Comparison of ENCODE assay signal across 19 cellular contexts in genomic region chr7:73847941-73848723, GRCh38. TPM values are rescaled to one million over a fixed set of nuclear protein-coding genes. Genes with fewer than 3 reads are reported as not detected.
DNase-seq lines count a peak whose midpoint lies in the region; ATAC-seq and TF ChIP-seq lines count a peak whose summit lies in the region.
"Had no signal": no experiment of that assay in that cellular context is flagged by ENCODE, and none has a peak within 500 bp of the region (broad histone marks: within the 10 kb centered on the region; RNA-seq: fewer than 3 reads in every experiment).

No MANE protein-coding gene starts in this region.

- peaks cover 86% of the 10 kb centered on the region for H3K4me1 Mint-ChIP-seq in dendritic cell treated with granulocyte-macrophage colony-stimulating factor and Interleukin-4, amounts not matched to agents 40 ng/mL and 50 ng/mL, for 4 days (ENCODE audit: low read depth)
- peaks cover 48% of the 10 kb centered on the region for H3K4me1 Mint-ChIP-seq in nephron

- H3K4me2 ChIP-seq in GM23248 (ENCODE audit: unreplicated experiment), result no peak overlapping the region
- no peak overlapping the region for H3K4me2 ChIP-seq in SK-N-SH

- BruUV-seq in Panc1 (replicated peaks; lab: Mats Ljungman, UMichigan), result no TSS peak

- TF ChIP-seq CTCF in Panc1 (IDR thresholded peaks at IDR 0.05) (no peak), nephron (IDR thresholded peaks at IDR 0.05; ENCODE audit: unreplicated experiment in 3 of 3) (no peak), SK-N-SH (IDR thresholded peaks at IDR 0.05) (no peak), ascending aorta (IDR thresholded peaks at IDR 0.05) (no peak), upper lobe of left lung (IDR thresholded peaks at IDR 0.05) (no peak)

- peaks cover 55% of the 10 kb centered on the region for H3K4me1 ChIP-seq in GM23248 (ENCODE audit: insufficient read depth)
- H3K4me1 ChIP-seq in Panc1 (ENCODE audit: control insufficient read depth, insufficient read depth, low read length), result peaks cover 37% of the 10 kb centered on the region
- peaks cover 2 to 22% of the 10 kb centered on the region in 2 experiments; a peak in 3 of 4 replicates for H3K4me1 ChIP-seq in SK-N-SH (ENCODE audit: control insufficient read depth in 1 of 2, insufficient read depth in 2 of 2, low read depth in 1 of 2, low read length in 1 of 2)
- H3K4me1 ChIP-seq in ascending aorta, result peaks cover 0 to 11% of the 10 kb centered on the region in 2 donors
- H3K4me1 ChIP-seq in upper lobe of left lung, result peaks cover 12 to 29% (median 25%) of the 10 kb centered on the region in 4 donors
- H3K4me1 ChIP-seq: BE2C had no signal

- no peak for TF ChIP-seq POLR2A in upper lobe of left lung (IDR thresholded peaks at IDR 0.05)

- no peaks in the 10 kb centered on the region for H3K27me3 ChIP-seq in GM23248 (replicated peaks; ENCODE audit: insufficient read depth)
- no peaks in the 10 kb centered on the region for H3K27me3 ChIP-seq in Panc1 (ENCODE audit: control insufficient read depth, insufficient read depth, low read length)
- no peaks in the 10 kb centered on the region for H3K27me3 ChIP-seq in SK-N-SH (ENCODE audit: insufficient read depth)
- H3K27me3 ChIP-seq in ascending aorta, result no peaks in the 10 kb centered on the region
- no peaks in the 10 kb centered on the region for H3K27me3 ChIP-seq in upper lobe of left lung
- H3K27me3 ChIP-seq: BE2C had no signal

- in situ Hi-C loops in GM23248 (cut with MboI) (no loop called here), Panc1 (cut with HindIII; ENCODE audit: low pct_unique_long_range_greater_than_20kb, low sequenced_read_pairs) (no loop called here)

- peaks cover 5% of the 10 kb centered on the region for H3K27me3 Mint-ChIP-seq in dendritic cell treated with granulocyte-macrophage colony-stimulating factor and Interleukin-4, amounts not matched to agents 40 ng/mL and 50 ng/mL, for 4 days
- H3K27me3 Mint-ChIP-seq in nephron (ENCODE audit: low read depth), result peaks cover 19% of the 10 kb centered on the region
- H3K27me3 Mint-ChIP-seq: IgD-negative memory B cell had no signal

- no peak overlapping the region for H3K9ac ChIP-seq in GM23248
- no peak overlapping the region for H3K9ac ChIP-seq in SK-N-SH

- H3K27ac ChIP-seq in GM23248 (no peak overlapping the region), Panc1 (ENCODE audit: low read length) (peak overlapping the region; percentile 48; the same call in 1 of the 2 replicates), SK-N-SH (ENCODE audit: low read depth in 2 of 2, low read length in 1 of 2) (no peak overlapping the region), ascending aorta (no peak overlapping the region), upper lobe of left lung (no peak overlapping the region)

- POLR2A ChIA-PET in Panc1 (lab: Charles Lee), result no interaction called here
- POLR2A ChIA-PET in SK-N-SH (lab: Yijun Ruan, JAX), result no interaction called here

- TF ChIP-seq EP300 in SK-N-SH (IDR thresholded peaks at IDR 0.05; ENCODE audit: borderline replicate concordance in 1 of 2, low read depth in 1 of 2, low read length in 1 of 2) (no peak), upper lobe of left lung (IDR thresholded peaks at IDR 0.05) (no peak)

- no peak overlapping the region for H3K4me3 Mint-ChIP-seq in dendritic cell treated with granulocyte-macrophage colony-stimulating factor and Interleukin-4, amounts not matched to agents 40 ng/mL and 50 ng/mL, for 4 days
- no peak overlapping the region for H3K4me3 Mint-ChIP-seq in nephron
- H3K4me3 Mint-ChIP-seq: CD4-positive, alpha-beta memory T cell; IgD-negative memory B cell had no signal

- CTCF ChIA-PET in Panc1 (lab: Charles Lee) (no interaction called here), SK-N-SH (lab: Yijun Ruan, JAX) (interaction anchor here (0.8 to 11.5 kb wide), 4 partner anchors 7 to 241 kb away, joined by 3 to 80 read pairs (median 5); no protein-coding TSS in a partner anchor)

- no peak overlapping the region for H2AFZ ChIP-seq in GM23248
- H2AFZ ChIP-seq in SK-N-SH (ENCODE audit: low read depth), result no peak overlapping the region
- H2AFZ ChIP-seq: PC-9 had no signal

- H3K9me2 ChIP-seq in GM23248 (ENCODE audit: insufficient read depth), result no peaks in the 10 kb centered on the region
- no peaks in the 10 kb centered on the region for H3K9me2 ChIP-seq in SK-N-SH

- H3K4me3 ChIP-seq in GM23248, result no peak overlapping the region
- H3K4me3 ChIP-seq in Panc1 (ENCODE audit: low read depth in 2 of 2, low read length in 2 of 2), result no peak overlapping the region
- no peak overlapping the region for H3K4me3 ChIP-seq in SK-N-SH (ENCODE audit: low read depth in 2 of 2, low read length in 1 of 2)
- no peak overlapping the region for H3K4me3 ChIP-seq in ascending aorta
- no peak overlapping the region for H3K4me3 ChIP-seq in upper lobe of left lung
- H3K4me3 ChIP-seq: PC-9 had no signal

- H3K36me3 Mint-ChIP-seq in dendritic cell treated with granulocyte-macrophage colony-stimulating factor and Interleukin-4, amounts not matched to agents 40 ng/mL and 50 ng/mL, for 4 days (ENCODE audit: low read depth), result no peaks in the 10 kb centered on the region
- H3K36me3 Mint-ChIP-seq in nephron (ENCODE audit: low read depth), result no peaks in the 10 kb centered on the region
- H3K36me3 Mint-ChIP-seq: CD4-positive, alpha-beta memory T cell; IgD-negative memory B cell had no signal

- DNase-seq in GM23248 (peak; percentile 44), Panc1 (ENCODE audit: low read depth, low spot score) (no peak), SK-N-SH (no peak), ascending aorta (ENCODE audit: low spot score in 2 of 2) (no peak), COR-L47 (lab: John Stamatoyannopoulos, UW) (no peak), upper lobe of left lung (no peak)
- DNase-seq: BE2C; CD4-positive, alpha-beta memory T cell; NCI-H1436; NCI-H2081; NCI-H226; NCI-H526 treated with DMSO at 0.1 percent for 48 hours; PC-9; SIG-M5 had no signal

- peak overlapping the region; percentile 71 for H3K27ac Mint-ChIP-seq in dendritic cell treated with granulocyte-macrophage colony-stimulating factor and Interleukin-4, amounts not matched to agents 40 ng/mL and 50 ng/mL, for 4 days
- peak overlapping the region in 2 of 3 experiments; percentile 40 to 84 for H3K27ac Mint-ChIP-seq in nephron
- H3K27ac Mint-ChIP-seq: IgD-negative memory B cell had no signal

- H3K36me3 ChIP-seq in GM23248 (ENCODE audit: low read depth) (no peaks in the 10 kb centered on the region), Panc1 (ENCODE audit: control insufficient read depth, insufficient read depth, low read length) (no peaks in the 10 kb centered on the region), SK-N-SH (replicated peaks in 1 of 2; ENCODE audit: control insufficient read depth in 1 of 2, insufficient read depth in 2 of 2, low read length in 1 of 2) (no peaks in the 10 kb centered on the region), ascending aorta (no peaks in the 10 kb centered on the region), upper lobe of left lung (no peaks in the 10 kb centered on the region)
- H3K36me3 ChIP-seq: BE2C had no signal

- no peak for TF ChIP-seq RAD21 in SK-N-SH (IDR thresholded peaks at IDR 0.05; ENCODE audit: low read length)

- ATAC-seq in Panc1 (no peak), upper lobe of left lung (ENCODE audit: low FRiP score in 2 of 2) (no peak)

- no peaks in the 10 kb centered on the region for H3K79me2 ChIP-seq in GM23248 (ENCODE audit: insufficient read depth)
- no peaks in the 10 kb centered on the region for H3K79me2 ChIP-seq in SK-N-SH (ENCODE audit: insufficient read depth)

- 80% methylated on average over 10 of the region's 10 CpGs for WGBS in GM23248 (ENCODE audit: low coverage in 1 of 2, low lambda C conversion rate in 2 of 2, missing lambda C conversion rate in 2 of 2), 2 experiments
- 84% methylated on average over 10 of the region's 10 CpGs for WGBS in SK-N-SH (ENCODE audit: low lambda C conversion rate)
- WGBS in upper lobe of left lung, 2 donors, result 94% methylated on average over 10 of the region's 10 CpGs

- no peaks in the 10 kb centered on the region for H3K9me3 ChIP-seq in GM23248 (ENCODE audit: low read depth)
- no peaks in the 10 kb centered on the region for H3K9me3 ChIP-seq in Panc1 (ENCODE audit: control insufficient read depth, insufficient read depth, low read depth, low read length)
- no peaks in the 10 kb centered on the region for H3K9me3 ChIP-seq in SK-N-SH
- no peaks in the 10 kb centered on the region for H3K9me3 ChIP-seq in ascending aorta
- H3K9me3 ChIP-seq in upper lobe of left lung, result no peaks in the 10 kb centered on the region
- H3K9me3 ChIP-seq: BE2C had no signal

- intact Hi-C loops in Panc1 (cut with micrococcal nuclease; ENCODE audit: unreplicated experiment), result no loop called here
- intact Hi-C loops in dendritic cell treated with granulocyte-macrophage colony-stimulating factor and Interleukin-4, amounts not matched to agents 40 ng/mL and 50 ng/mL, for 4 days (cut with micrococcal nuclease), result no loop called here
- intact Hi-C loops in ascending aorta (cut with DNase I), result no loop called here

- peaks cover 40% of the 10 kb centered on the region for H3F3A ChIP-seq in GM23248 (ENCODE audit: insufficient read depth)
- peaks cover 33% of the 10 kb centered on the region for H3F3A ChIP-seq in SK-N-SH (replicated peaks; ENCODE audit: insufficient read depth)

- H3K9me3 Mint-ChIP-seq in dendritic cell treated with granulocyte-macrophage colony-stimulating factor and Interleukin-4, amounts not matched to agents 40 ng/mL and 50 ng/mL, for 4 days, result no peaks in the 10 kb centered on the region
- no peaks in the 10 kb centered on the region for H3K9me3 Mint-ChIP-seq in nephron
- H3K9me3 Mint-ChIP-seq: CD4-positive, alpha-beta memory T cell; IgD-negative memory B cell had no signal

- no peaks in the 10 kb centered on the region for H4K20me1 ChIP-seq in GM23248 (ENCODE audit: insufficient read depth)
- no peaks in the 10 kb centered on the region for H4K20me1 ChIP-seq in SK-N-SH (ENCODE audit: insufficient read depth)

RNA-seq across cellular contexts. Expression of gene METTL27, which starts 5.8 kb away (rescaled TPM):
- 3.5 and 5.3 TPM in 2 replicates for total RNA-seq in GM23248 (2014; rRNA removed; shearing (Covaris generic))
- polyA plus RNA-seq in GM23248 (2016; fragmentation: Nextera tagmentation; extraction: Ambion mirVana) (6.0 and 6.5 TPM in 2 replicates), SK-N-SH (2012; rRNA removed) (2.9 and 3.1 TPM in 2 replicates)
- total RNA-seq in Panc1 (2021; ENCODE audit: unreplicated experiment) (3.4 TPM), ascending aorta (not detected), upper lobe of left lung (10 to 100 TPM in 2 of 6 donors, 1 to 10 TPM in 4; 3.0 to 23.0 (median 7.2) TPM)
- 2.4 TPM for polyA plus RNA-seq in Panc1 (2012; ENCODE audit: insufficient read length)
- 0.81 and 1.4 TPM in 2 replicates for polyA plus RNA-seq in SK-N-SH (2012; cell fraction: cytosol; rRNA removed)
- 7.3 and 10.0 TPM in 2 replicates for polyA plus RNA-seq in SK-N-SH (2012; cell fraction: nucleus; rRNA removed)
- polyA plus RNA-seq: IgD-negative memory B cell had no signal

RNA-seq across cellular contexts. Expression of gene TMEM270, which starts 12.8 kb away (rescaled TPM):
- total RNA-seq in GM23248 (2014; rRNA removed; shearing (Covaris generic)), result not detected in 2 replicates
- polyA plus RNA-seq in GM23248 (2016; fragmentation: Nextera tagmentation; extraction: Ambion mirVana), result not detected in 2 replicates
- 0.72 TPM for total RNA-seq in Panc1 (2021; ENCODE audit: unreplicated experiment)
- 0.70 TPM for polyA plus RNA-seq in Panc1 (2012; ENCODE audit: insufficient read length)
- polyA plus RNA-seq in SK-N-SH (2012; rRNA removed), result 0.71 and 0.96 TPM in 2 replicates
- polyA plus RNA-seq in SK-N-SH (2012; cell fraction: cytosol; rRNA removed), result 0.32 and 0.63 TPM in 2 replicates
- polyA plus RNA-seq in SK-N-SH (2012; cell fraction: nucleus; rRNA removed), result 0.17 and 0.54 TPM in 2 replicates
- not detected for total RNA-seq in ascending aorta
- not detected for total RNA-seq in upper lobe of left lung
- total RNA-seq: CD4-positive, alpha-beta memory T cell; H4 had no signal
- polyA plus RNA-seq: AG04450; CD4-positive, alpha-beta memory T cell; IgD-negative memory B cell had no signal

RNA-seq across cellular contexts. Expression of gene CLDN4, which starts 17.3 kb away (rescaled TPM):
- not detected in 2 replicates for total RNA-seq in GM23248 (2014; rRNA removed; shearing (Covaris generic))
- polyA plus RNA-seq in GM23248 (2016; fragmentation: Nextera tagmentation; extraction: Ambion mirVana) (0.06 and 0.10 TPM in 2 replicates), SK-N-SH (2012; rRNA removed) (4.6 and 5.9 TPM in 2 replicates)
- total RNA-seq in Panc1 (2021; ENCODE audit: unreplicated experiment) (295 TPM), ascending aorta (0.21 TPM), upper lobe of left lung (100 to 1,000 TPM in 5 of 6 donors, 10 to 100 TPM in 1; 88.0 to 231 (median 169) TPM)
- polyA plus RNA-seq in Panc1 (2012; ENCODE audit: insufficient read length), result 551 TPM
- polyA plus RNA-seq in SK-N-SH (2012; cell fraction: cytosol; rRNA removed), result 1.9 and 3.1 TPM in 2 replicates
- 6.3 and 6.7 TPM in 2 replicates for polyA plus RNA-seq in SK-N-SH (2012; cell fraction: nucleus; rRNA removed)
- total RNA-seq: CD4-positive, alpha-beta memory T cell had no signal
- polyA plus RNA-seq: IgD-negative memory B cell had no signal

Comparison
In these comparisons a context has a peak if more than half of its experiments do, and no peak if none do; other contexts are left out.
1. RNA of gene CLDN4, which starts 17.3 kb away (total RNA-seq): 295 TPM in Panc1 (single experiment) and 88.0 to 231 TPM in upper lobe of left lung; 0.21 TPM in ascending aorta (single experiment) and not detected in GM23248; every median in the first group is over 10 times any median in the second.